Comparison of ENCODE assay signal across 22 cellular contexts in genomic region chr2:216306868-216307267, GRCh38.
DNase-seq lines count a peak whose midpoint lies in the region; ATAC-seq and TF ChIP-seq lines count a peak whose summit lies in the region.
"Had no signal": no experiment of that assay in that cellular context is flagged by ENCODE, and none has a peak within 500 bp of the region (broad histone marks: within the 10 kb centered on the region; RNA-seq: fewer than 3 reads in every experiment).

No MANE protein-coding gene starts in this region.

- TF ChIP-seq CTCF in Loucy (conservative IDR thresholded peaks at IDR 0.05; ENCODE audit: low read length) (no peak), coronary artery (IDR thresholded peaks at IDR 0.05) (no peak)

- 41% methylated on average over 6 of the region's 6 CpGs for WGBS in mesenchymal stem cell

- peak overlapping the region; percentile 23 for H4K91ac ChIP-seq in mesenchymal stem cell (ENCODE audit: low read length)

- peak overlapping the region; percentile 51; the same call in 1 of the 2 replicates for H2AFZ ChIP-seq in Loucy (ENCODE audit: low read length)
- peak overlapping the region; percentile 43 for H2AFZ ChIP-seq in mesenchymal stem cell (ENCODE audit: low read depth, low read length)
- H2AFZ ChIP-seq: GM23248 had no signal

- no peak overlapping the region for H2BK5ac ChIP-seq in mesenchymal stem cell (ENCODE audit: low read depth, low read length, poor library complexity, severe bottlenecking)

- no peak overlapping the region for H3K9ac ChIP-seq in Loucy (ENCODE audit: low read depth, low read length, poor library complexity, severe bottlenecking)
- H3K9ac ChIP-seq in mesenchymal stem cell (ENCODE audit: low read length) = no peak overlapping the region
- H3K9ac ChIP-seq: GM23248 had no signal

- peak overlapping the region; percentile 10 to 40 for H3K18ac ChIP-seq in mesenchymal stem cell (ENCODE audit: low read depth in 1 of 2, low read length in 2 of 2)

- H3K4me2 ChIP-seq in Loucy (ENCODE audit: low read depth, low read length, poor library complexity, severe bottlenecking) = peak overlapping the region; percentile 5
- H3K4me2 ChIP-seq in mesenchymal stem cell (ENCODE audit: low read length, poor library complexity, severe bottlenecking) = no peak overlapping the region

- no peaks in the 10 kb centered on the region for H3K9me2 ChIP-seq in Loucy (replicated peaks; ENCODE audit: low read depth, low read length)

- ATAC-seq in HG02973 (IDR thresholded peaks at IDR 0.05; ENCODE audit: unreplicated experiment) = no peak
- ATAC-seq: PC-3 had no signal

- DNase-seq in dermis blood vessel endothelial cell (peak; percentile 33), mesenchymal stem cell (no peak), anterior cingulate cortex (lab: John Stamatoyannopoulos, UW) (no peak), coronary artery (ENCODE audit: low spot score) (no peak)
- no peak for DNase-seq in activated CD8-positive, alpha-beta memory T cell treated with anti-CD3 and anti-CD28 coated beads for 24 hours
- DNase-seq: ACHN; AML-193; Calu3; CD4-positive, alpha-beta memory T cell; DMS53; GM23248; Kasumi-1; NCI-H1105 treated with DMSO at 0.1 percent for 48 hours; NCI-H187; NCI-H2171 treated with DMSO at 0.1 percent for 48 hours; NCI-H446 treated with DMSO at 0.1 percent for 48 hours; NCI-H774; PC-3; SJCRH30 had no signal

- peak overlapping the region in 1 of 2 experiments; percentile 50 for H3K14ac ChIP-seq in mesenchymal stem cell (ENCODE audit: low read length in 2 of 2)

- no peak overlapping the region for H2AK5ac ChIP-seq in mesenchymal stem cell (ENCODE audit: low read length, severe bottlenecking)

- peaks cover 27% of the 10 kb centered on the region for H3K4me1 ChIP-seq in Loucy (ENCODE audit: insufficient read depth, low read length, poor library complexity, severe bottlenecking)
- peaks cover 17% of the 10 kb centered on the region for H3K4me1 ChIP-seq in mesenchymal stem cell (ENCODE audit: control insufficient read depth, insufficient read depth, low read depth, low read length)

- H2BK12ac ChIP-seq in mesenchymal stem cell (ENCODE audit: low read length in 2 of 2) = no peak overlapping the region

- no peaks in the 10 kb centered on the region for H3K36me3 ChIP-seq in Loucy (ENCODE audit: insufficient read depth, low read length)
- no peaks in the 10 kb centered on the region for H3K36me3 ChIP-seq in mesenchymal stem cell (ENCODE audit: control insufficient read depth in 1 of 2, insufficient read depth in 2 of 2, low read depth in 1 of 2, low read length in 2 of 2)
- H3K36me3 ChIP-seq: SJCRH30 had no signal

- H3K27me3 ChIP-seq in Loucy (ENCODE audit: insufficient read depth, low read length, poor library complexity, severe bottlenecking) = no peaks in the 10 kb centered on the region
- no peaks in the 10 kb centered on the region for H3K27me3 ChIP-seq in mesenchymal stem cell (ENCODE audit: control insufficient read depth in 1 of 2, insufficient read depth in 1 of 2, low read length in 2 of 2)
- H3K27me3 ChIP-seq: SJCRH30 had no signal

- no peak overlapping the region for H3K27ac ChIP-seq in mesenchymal stem cell (ENCODE audit: low read length, poor library complexity, severe bottlenecking)
- H3K27ac ChIP-seq in coronary artery = no peak overlapping the region
- H3K27ac ChIP-seq: GM23248, RWPE1, SJCRH30 had no signal

- H3K9me3 ChIP-seq in Loucy (ENCODE audit: insufficient read depth, low read depth, low read length) (no peaks in the 10 kb centered on the region), mesenchymal stem cell (ENCODE audit: control insufficient read depth, low read length) (no peaks in the 10 kb centered on the region)
- H3K9me3 ChIP-seq: SJCRH30 had no signal

- peak overlapping the region; percentile 47 for H4K8ac ChIP-seq in mesenchymal stem cell (ENCODE audit: low read length)

- no peak overlapping the region for H2BK15ac ChIP-seq in mesenchymal stem cell (ENCODE audit: low read depth, poor library complexity, severe bottlenecking)

- no peak overlapping the region for H3K4ac ChIP-seq in mesenchymal stem cell (ENCODE audit: low read depth in 1 of 2, low read length in 2 of 2)

- no peaks in the 10 kb centered on the region for H3F3A ChIP-seq in Loucy (ENCODE audit: low read depth)

- H3K4me3 ChIP-seq in Loucy (ENCODE audit: low read length, poor library complexity, severe bottlenecking) = no peak overlapping the region
- no peak overlapping the region for H3K4me3 ChIP-seq in mesenchymal stem cell (ENCODE audit: insufficient read depth in 1 of 2, low read depth in 1 of 2, low read length in 2 of 2)
- H3K4me3 ChIP-seq in coronary artery = no peak overlapping the region
- H3K4me3 ChIP-seq: GM23248, SJCRH30 had no signal

- H3K23ac ChIP-seq in mesenchymal stem cell (ENCODE audit: low read length in 2 of 2) = peak overlapping the region in 1 of 2 experiments; percentile 16

- no peaks in the 10 kb centered on the region for H4K20me1 ChIP-seq in Loucy (ENCODE audit: insufficient read depth, low read length, poor library complexity, severe bottlenecking)

- no peaks in the 10 kb centered on the region for H3K79me1 ChIP-seq in mesenchymal stem cell (replicated peaks; ENCODE audit: low read length, poor library complexity, severe bottlenecking)

- H2BK120ac ChIP-seq in mesenchymal stem cell (ENCODE audit: low read depth, low read length) = no peak overlapping the region

- no peaks in the 10 kb centered on the region for H3K79me2 ChIP-seq in Loucy (ENCODE audit: insufficient read depth, low read length)
